ENCODE assay signal across 29 cellular contexts in genomic region chr2:147575106-147575505, GRCh38.
"Had no signal": no experiment of that assay in that cellular context is flagged by ENCODE, and none has a peak within 500 bp of the region (broad histone marks: within the 10 kb centered on the region; RNA-seq: fewer than 3 reads in every experiment).

No MANE protein-coding gene starts in this region.

- DNase-seq: stimulated activated CD4-positive, alpha-beta T cell treated with anti-CD3 and anti-CD28 coated beads, Interleukin-2, amount 100 ng/mL, for 48 hours; stimulated activated CD4-positive, alpha-beta T cell treated with anti-CD3 and anti-CD28 coated beads, Interleukin-4, amount 100 ng/mL, for 1 hour; stimulated activated CD4-positive, alpha-beta T cell treated with anti-CD3 and anti-CD28 coated beads, Interleukin-4, amount 100 ng/mL, for 24 hours; stimulated activated CD4-positive, alpha-beta T cell treated with anti-CD3 and anti-CD28 coated beads, Interleukin-4, amount 100 ng/mL, for 4 hours; stimulated activated CD8-positive, alpha-beta memory T cell treated with anti-CD3 and anti-CD28 coated beads, Interleukin-4, amount 100 ng/mL, for 48 hours; stimulated activated naive B cell treated with anti-CD40 and anti-IgM and Interleukin-4, amounts not matched to agents 10 μg/mL and 1 μg/mL and 100 μg/mL, for 72 hours; stimulated activated naive CD4-positive, alpha-beta T cell; stimulated activated naive CD4-positive, alpha-beta T cell treated with Interleukin-2 at 50 U/mL for 16 hours; stimulated activated naive CD8-positive, alpha-beta T cell treated with anti-CD3 and anti-CD28 coated beads, Interleukin-15, amount 100 ng/mL, for 72 hours; stimulated activated naive CD8-positive, alpha-beta T cell treated with anti-CD3 and anti-CD28 coated beads, Interleukin-15, Interleukin-2, amounts not matched to agents 100 U/mL and 50 U/mL, for 24 hours; stomach; substantia nigra; testis; thyroid gland; tibial artery; transverse colon; trophoblast cell; upper lobe of left lung; upper lobe of right lung; uterus had no signal

- H3K4me3 ChIP-seq: stomach, suprapubic skin, testis, thoracic aorta, thyroid gland, tibial artery, tibial nerve, transverse colon, upper lobe of left lung, upper lobe of right lung, uterus, vagina had no signal

- FAIRE-seq: urothelium cell line had no signal

- H3K9me3 ChIP-seq: suprapubic skin, testis, thoracic aorta, thyroid gland, tibial artery, upper lobe of left lung, upper lobe of right lung, uterus, vagina had no signal

- H3K4me1 Mint-ChIP-seq: stimulated activated effector memory CD8-positive, alpha-beta T cell treated with anti-CD3 and anti-CD28 coated beads, Interleukin-12 subunit alpha, Interleukin-12 subunit beta, amount 100 ng/mL, for 72 hours; stimulated activated memory B cell treated with anti-CD40 and anti-IgM and Interleukin-4, amounts not matched to agents 10 μg/mL and 1 μg/mL and 100 μg/mL, for 72 hours; stimulated activated naive B cell treated with anti-CD40 and anti-IgM and Interleukin-4, amounts not matched to agents 10 μg/mL and 1 μg/mL and 100 μg/mL, for 72 hours; stimulated activated naive CD8-positive, alpha-beta T cell treated with anti-CD3 and anti-CD28 coated beads, Interleukin-15, amount 100 ng/mL, for 72 hours had no signal

- H3K4me1 ChIP-seq: stomach, testis, thyroid gland, tibial artery, tibial nerve, transverse colon, upper lobe of left lung, upper lobe of right lung, uterus, vagina had no signal

- H3K36me3 ChIP-seq: stomach, suprapubic skin, thoracic aorta, thyroid gland, tibial artery, tibial nerve, transverse colon, upper lobe of left lung, upper lobe of right lung, uterus, vagina had no signal

- H3K4me3 Mint-ChIP-seq: stimulated activated effector memory CD8-positive, alpha-beta T cell treated with anti-CD3 and anti-CD28 coated beads, Interleukin-12 subunit alpha, Interleukin-12 subunit beta, amount 100 ng/mL, for 72 hours; stimulated activated memory B cell treated with anti-CD40 and anti-IgM and Interleukin-4, amounts not matched to agents 10 μg/mL and 1 μg/mL and 100 μg/mL, for 72 hours; stimulated activated naive B cell treated with anti-CD40 and anti-IgM and Interleukin-4, amounts not matched to agents 10 μg/mL and 1 μg/mL and 100 μg/mL, for 72 hours; stimulated activated naive CD8-positive, alpha-beta T cell treated with anti-CD3 and anti-CD28 coated beads, Interleukin-15, amount 100 ng/mL, for 72 hours; stimulated activated naive CD8-positive, alpha-beta T cell treated with anti-CD3 and anti-CD28 coated beads, Interleukin-15, Interleukin-2, amounts not matched to agents 100 ng/mL and 50 ng/mL, for 24 hours; type B pancreatic cell had no signal

- H3K27ac ChIP-seq: stomach, suprapubic skin, testis, thoracic aorta, thyroid gland, tibial artery, tibial nerve, transverse colon, upper lobe of left lung, upper lobe of right lung, uterus, vagina had no signal

- H3K27me3 ChIP-seq: stomach, suprapubic skin, testis, thyroid gland, tibial artery, tibial nerve, transverse colon, upper lobe of left lung, upper lobe of right lung, uterus, vagina had no signal

- ATAC-seq: stimulated activated effector memory CD8-positive, alpha-beta T cell treated with anti-CD3 and anti-CD28 coated beads, Interleukin-12 subunit alpha, Interleukin-12 subunit beta, amount 100 ng/mL, for 72 hours; stimulated activated memory B cell treated with anti-CD40 and anti-IgM and Interleukin-4, amounts not matched to agents 10 μg/mL and 1 μg/mL and 100 μg/mL, for 72 hours; stimulated activated naive B cell treated with anti-CD40 and anti-IgM and Interleukin-4, amounts not matched to agents 10 μg/mL and 1 μg/mL and 100 μg/mL, for 72 hours; stimulated activated naive CD8-positive, alpha-beta T cell treated with anti-CD3 and anti-CD28 coated beads, Interleukin-15, amount 100 ng/mL, for 72 hours; stimulated activated naive CD8-positive, alpha-beta T cell treated with anti-CD3 and anti-CD28 coated beads, Interleukin-15, Interleukin-2, amounts not matched to agents 100 U/mL and 50 U/mL, for 24 hours; upper lobe of right lung had no signal

- H3K36me3 Mint-ChIP-seq: stimulated activated effector memory CD8-positive, alpha-beta T cell treated with anti-CD3 and anti-CD28 coated beads, Interleukin-12 subunit alpha, Interleukin-12 subunit beta, amount 100 ng/mL, for 72 hours; stimulated activated memory B cell treated with anti-CD40 and anti-IgM and Interleukin-4, amounts not matched to agents 10 μg/mL and 1 μg/mL and 100 μg/mL, for 72 hours; stimulated activated naive B cell treated with anti-CD40 and anti-IgM and Interleukin-4, amounts not matched to agents 10 μg/mL and 1 μg/mL and 100 μg/mL, for 72 hours; type B pancreatic cell had no signal

- H3K27ac Mint-ChIP-seq: stimulated activated effector memory CD8-positive, alpha-beta T cell treated with anti-CD3 and anti-CD28 coated beads, Interleukin-12 subunit alpha, Interleukin-12 subunit beta, amount 100 ng/mL, for 72 hours; stimulated activated memory B cell treated with anti-CD40 and anti-IgM and Interleukin-4, amounts not matched to agents 10 μg/mL and 1 μg/mL and 100 μg/mL, for 72 hours; stimulated activated naive B cell treated with anti-CD40 and anti-IgM and Interleukin-4, amounts not matched to agents 10 μg/mL and 1 μg/mL and 100 μg/mL, for 72 hours; stimulated activated naive CD8-positive, alpha-beta T cell treated with anti-CD3 and anti-CD28 coated beads, Interleukin-15, amount 100 ng/mL, for 72 hours; stimulated activated naive CD8-positive, alpha-beta T cell treated with anti-CD3 and anti-CD28 coated beads, Interleukin-15, Interleukin-2, amounts not matched to agents 100 ng/mL and 50 ng/mL, for 24 hours; type B pancreatic cell had no signal

- H3K27me3 Mint-ChIP-seq: stimulated activated memory B cell treated with anti-CD40 and anti-IgM and Interleukin-4, amounts not matched to agents 10 μg/mL and 1 μg/mL and 100 μg/mL, for 72 hours; stimulated activated naive B cell treated with anti-CD40 and anti-IgM and Interleukin-4, amounts not matched to agents 10 μg/mL and 1 μg/mL and 100 μg/mL, for 72 hours; stimulated activated naive CD8-positive, alpha-beta T cell treated with anti-CD3 and anti-CD28 coated beads, Interleukin-15, amount 100 ng/mL, for 72 hours; stimulated activated naive CD8-positive, alpha-beta T cell treated with anti-CD3 and anti-CD28 coated beads, Interleukin-15, Interleukin-2, amounts not matched to agents 100 ng/mL and 50 ng/mL, for 24 hours; type B pancreatic cell had no signal

- H3K9me3 Mint-ChIP-seq: stimulated activated effector memory CD8-positive, alpha-beta T cell treated with anti-CD3 and anti-CD28 coated beads, Interleukin-12 subunit alpha, Interleukin-12 subunit beta, amount 100 ng/mL, for 72 hours; stimulated activated memory B cell treated with anti-CD40 and anti-IgM and Interleukin-4, amounts not matched to agents 10 μg/mL and 1 μg/mL and 100 μg/mL, for 72 hours; stimulated activated naive CD8-positive, alpha-beta T cell treated with anti-CD3 and anti-CD28 coated beads, Interleukin-15, Interleukin-2, amounts not matched to agents 100 ng/mL and 50 ng/mL, for 24 hours had no signal
